Comparison of ENCODE assay signal across 1 cellular context in genomic region chr19:15296841-15297415, GRCh38.
TF ChIP-seq lines count a peak whose summit lies in the region.

No MANE protein-coding gene starts in this region.

TF ChIP-seq in HepG2, 621 proteins besides CTCF, POLR2A, EP300 and RAD21 (continued from another document and continues in another):
- no peak for TF ChIP-seq HMGXB3 (CRISPR knock-in tag; IDR thresholded peaks at IDR 0.05; ENCODE audit: borderline replicate concordance)
- TF ChIP-seq ZNF841 (CRISPR knock-in tag; IDR thresholded peaks at IDR 0.05; ENCODE audit: borderline replicate concordance): no peak
- no peak for TF ChIP-seq ZNF136 (CRISPR knock-in tag; IDR thresholded peaks at IDR 0.05; ENCODE audit: low read depth)
- peak; percentile 71; the same call in 1 of the 2 replicates for TF ChIP-seq MTA1 (CRISPR knock-in tag; IDR thresholded peaks at IDR 0.05; ENCODE audit: borderline replicate concordance)
- TF ChIP-seq KDM3A (CRISPR knock-in tag; IDR thresholded peaks at IDR 0.05; ENCODE audit: low read depth): 0 out of 2 replicates have a peak, but pooled peaks have one; percentile 13
- 0 out of 2 replicates have a peak, but pooled peaks have one; percentile 2 for TF ChIP-seq SAFB2 (CRISPR knock-in tag; IDR thresholded peaks at IDR 0.05; ENCODE audit: borderline replicate concordance, low read depth)
- TF ChIP-seq MEF2D (CRISPR knock-in tag; IDR thresholded peaks at IDR 0.05): peak; percentile 76
- TF ChIP-seq, protein P1, sequence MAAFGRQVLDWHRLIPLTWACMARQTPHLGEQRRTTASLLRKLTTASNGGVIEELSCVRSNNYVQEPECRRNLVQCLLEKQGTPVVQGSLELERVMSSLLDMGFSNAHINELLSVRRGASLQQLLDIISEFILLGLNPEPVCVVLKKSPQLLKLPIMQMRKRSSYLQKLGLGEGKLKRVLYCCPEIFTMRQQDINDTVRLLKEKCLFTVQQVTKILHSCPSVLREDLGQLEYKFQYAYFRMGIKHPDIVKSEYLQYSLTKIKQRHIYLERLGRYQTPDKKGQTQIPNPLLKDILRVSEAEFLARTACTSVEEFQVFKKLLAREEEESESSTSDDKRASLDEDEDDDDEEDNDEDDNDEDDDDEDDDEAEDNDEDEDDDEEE (CRISPR knock-in tag; IDR thresholded peaks at IDR 0.05): no peak; the same call in 1 of the 2 replicates
- TF ChIP-seq, protein P2, sequence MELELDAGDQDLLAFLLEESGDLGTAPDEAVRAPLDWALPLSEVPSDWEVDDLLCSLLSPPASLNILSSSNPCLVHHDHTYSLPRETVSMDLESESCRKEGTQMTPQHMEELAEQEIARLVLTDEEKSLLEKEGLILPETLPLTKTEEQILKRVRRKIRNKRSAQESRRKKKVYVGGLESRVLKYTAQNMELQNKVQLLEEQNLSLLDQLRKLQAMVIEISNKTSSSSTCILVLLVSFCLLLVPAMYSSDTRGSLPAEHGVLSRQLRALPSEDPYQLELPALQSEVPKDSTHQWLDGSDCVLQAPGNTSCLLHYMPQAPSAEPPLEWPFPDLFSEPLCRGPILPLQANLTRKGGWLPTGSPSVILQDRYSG (CRISPR knock-in tag; IDR thresholded peaks at IDR 0.05): no peak
- TF ChIP-seq JUN (CRISPR knock-in tag; IDR thresholded peaks at IDR 0.05): peak; percentile 69; the same call in 1 of the 2 replicates
- no peak for TF ChIP-seq ZFY (CRISPR knock-in tag; IDR thresholded peaks at IDR 0.05)
- TF ChIP-seq POLR2G (IDR thresholded peaks at IDR 0.05; ENCODE audit: low read depth, low read length): peak; percentile 23; the same call in 1 of the 2 replicates
- TF ChIP-seq ETV5 (CRISPR knock-in tag; IDR thresholded peaks at IDR 0.05; ENCODE audit: borderline replicate concordance): peak; percentile 54; the same call in 1 of the 2 replicates
- TF ChIP-seq ZNF543 (CRISPR knock-in tag; IDR thresholded peaks at IDR 0.05): peak; percentile 21; the same call in 1 of the 2 replicates
- peak; percentile 71 for TF ChIP-seq ZNF781 (CRISPR knock-in tag; IDR thresholded peaks at IDR 0.05; ENCODE audit: borderline replicate concordance, not compliant biosample characterization)
- peak; percentile 78; the same call in 1 of the 2 replicates for TF ChIP-seq FOXO1 (CRISPR knock-in tag; IDR thresholded peaks at IDR 0.05)
- TF ChIP-seq ZNF343 (CRISPR knock-in tag; IDR thresholded peaks at IDR 0.05): no peak
- TF ChIP-seq RBFOX2 (IDR thresholded peaks at IDR 0.05; ENCODE audit: low read depth, low read length): 0 out of 2 replicates have a peak, but pooled peaks have one; percentile 24
- TF ChIP-seq NR2F6 (IDR thresholded peaks at IDR 0.05): peak; percentile 65
- peak; percentile 73 for TF ChIP-seq NR2F6 (CRISPR knock-in tag; IDR thresholded peaks at IDR 0.05)
- TF ChIP-seq, protein P3, sequence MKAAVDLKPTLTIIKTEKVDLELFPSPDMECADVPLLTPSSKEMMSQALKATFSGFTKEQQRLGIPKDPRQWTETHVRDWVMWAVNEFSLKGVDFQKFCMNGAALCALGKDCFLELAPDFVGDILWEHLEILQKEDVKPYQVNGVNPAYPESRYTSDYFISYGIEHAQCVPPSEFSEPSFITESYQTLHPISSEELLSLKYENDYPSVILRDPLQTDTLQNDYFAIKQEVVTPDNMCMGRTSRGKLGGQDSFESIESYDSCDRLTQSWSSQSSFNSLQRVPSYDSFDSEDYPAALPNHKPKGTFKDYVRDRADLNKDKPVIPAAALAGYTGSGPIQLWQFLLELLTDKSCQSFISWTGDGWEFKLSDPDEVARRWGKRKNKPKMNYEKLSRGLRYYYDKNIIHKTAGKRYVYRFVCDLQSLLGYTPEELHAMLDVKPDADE (CRISPR knock-in tag; IDR thresholded peaks at IDR 0.05): no peak
- TF ChIP-seq PTBP1 (IDR thresholded peaks at IDR 0.05; ENCODE audit: low read depth, low read length, poor library complexity, severe bottlenecking): no peak
- no peak for TF ChIP-seq CAMTA2 (CRISPR knock-in tag; IDR thresholded peaks at IDR 0.05; ENCODE audit: borderline replicate concordance)
- no peak for TF ChIP-seq TOE1 (CRISPR knock-in tag; IDR thresholded peaks at IDR 0.05)
- peak; percentile 84 for TF ChIP-seq FOXP4 (CRISPR knock-in tag; IDR thresholded peaks at IDR 0.05)
- TF ChIP-seq IRF2 (CRISPR knock-in tag; IDR thresholded peaks at IDR 0.05): 0 out of 2 replicates have a peak, but pooled peaks have one; percentile 51
- no peak for TF ChIP-seq HBP1 (CRISPR knock-in tag; IDR thresholded peaks at IDR 0.05; ENCODE audit: low read depth)
- TF ChIP-seq ZNF274 (CRISPR knock-in tag; IDR thresholded peaks at IDR 0.05): no peak
- TF ChIP-seq, protein P4, sequence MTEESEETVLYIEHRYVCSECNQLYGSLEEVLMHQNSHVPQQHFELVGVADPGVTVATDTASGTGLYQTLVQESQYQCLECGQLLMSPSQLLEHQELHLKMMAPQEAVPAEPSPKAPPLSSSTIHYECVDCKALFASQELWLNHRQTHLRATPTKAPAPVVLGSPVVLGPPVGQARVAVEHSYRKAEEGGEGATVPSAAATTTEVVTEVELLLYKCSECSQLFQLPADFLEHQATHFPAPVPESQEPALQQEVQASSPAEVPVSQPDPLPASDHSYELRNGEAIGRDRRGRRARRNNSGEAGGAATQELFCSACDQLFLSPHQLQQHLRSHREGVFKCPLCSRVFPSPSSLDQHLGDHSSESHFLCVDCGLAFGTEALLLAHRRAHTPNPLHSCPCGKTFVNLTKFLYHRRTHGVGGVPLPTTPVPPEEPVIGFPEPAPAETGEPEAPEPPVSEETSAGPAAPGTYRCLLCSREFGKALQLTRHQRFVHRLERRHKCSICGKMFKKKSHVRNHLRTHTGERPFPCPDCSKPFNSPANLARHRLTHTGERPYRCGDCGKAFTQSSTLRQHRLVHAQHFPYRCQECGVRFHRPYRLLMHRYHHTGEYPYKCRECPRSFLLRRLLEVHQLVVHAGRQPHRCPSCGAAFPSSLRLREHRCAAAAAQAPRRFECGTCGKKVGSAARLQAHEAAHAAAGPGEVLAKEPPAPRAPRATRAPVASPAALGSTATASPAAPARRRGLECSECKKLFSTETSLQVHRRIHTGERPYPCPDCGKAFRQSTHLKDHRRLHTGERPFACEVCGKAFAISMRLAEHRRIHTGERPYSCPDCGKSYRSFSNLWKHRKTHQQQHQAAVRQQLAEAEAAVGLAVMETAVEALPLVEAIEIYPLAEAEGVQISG (CRISPR knock-in tag; IDR thresholded peaks at IDR 0.05): no peak
- TF ChIP-seq FOXP1 (IDR thresholded peaks at IDR 0.05): no peak
- peak; percentile 90 for TF ChIP-seq FOXP1 (CRISPR knock-in tag; IDR thresholded peaks at IDR 0.05)
- TF ChIP-seq ZNF468 (CRISPR knock-in tag; IDR thresholded peaks at IDR 0.05): no peak
- TF ChIP-seq, protein P5, sequence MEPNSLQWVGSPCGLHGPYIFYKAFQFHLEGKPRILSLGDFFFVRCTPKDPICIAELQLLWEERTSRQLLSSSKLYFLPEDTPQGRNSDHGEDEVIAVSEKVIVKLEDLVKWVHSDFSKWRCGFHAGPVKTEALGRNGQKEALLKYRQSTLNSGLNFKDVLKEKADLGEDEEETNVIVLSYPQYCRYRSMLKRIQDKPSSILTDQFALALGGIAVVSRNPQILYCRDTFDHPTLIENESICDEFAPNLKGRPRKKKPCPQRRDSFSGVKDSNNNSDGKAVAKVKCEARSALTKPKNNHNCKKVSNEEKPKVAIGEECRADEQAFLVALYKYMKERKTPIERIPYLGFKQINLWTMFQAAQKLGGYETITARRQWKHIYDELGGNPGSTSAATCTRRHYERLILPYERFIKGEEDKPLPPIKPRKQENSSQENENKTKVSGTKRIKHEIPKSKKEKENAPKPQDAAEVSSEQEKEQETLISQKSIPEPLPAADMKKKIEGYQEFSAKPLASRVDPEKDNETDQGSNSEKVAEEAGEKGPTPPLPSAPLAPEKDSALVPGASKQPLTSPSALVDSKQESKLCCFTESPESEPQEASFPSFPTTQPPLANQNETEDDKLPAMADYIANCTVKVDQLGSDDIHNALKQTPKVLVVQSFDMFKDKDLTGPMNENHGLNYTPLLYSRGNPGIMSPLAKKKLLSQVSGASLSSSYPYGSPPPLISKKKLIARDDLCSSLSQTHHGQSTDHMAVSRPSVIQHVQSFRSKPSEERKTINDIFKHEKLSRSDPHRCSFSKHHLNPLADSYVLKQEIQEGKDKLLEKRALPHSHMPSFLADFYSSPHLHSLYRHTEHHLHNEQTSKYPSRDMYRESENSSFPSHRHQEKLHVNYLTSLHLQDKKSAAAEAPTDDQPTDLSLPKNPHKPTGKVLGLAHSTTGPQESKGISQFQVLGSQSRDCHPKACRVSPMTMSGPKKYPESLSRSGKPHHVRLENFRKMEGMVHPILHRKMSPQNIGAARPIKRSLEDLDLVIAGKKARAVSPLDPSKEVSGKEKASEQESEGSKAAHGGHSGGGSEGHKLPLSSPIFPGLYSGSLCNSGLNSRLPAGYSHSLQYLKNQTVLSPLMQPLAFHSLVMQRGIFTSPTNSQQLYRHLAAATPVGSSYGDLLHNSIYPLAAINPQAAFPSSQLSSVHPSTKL (CRISPR knock-in tag; IDR thresholded peaks at IDR 0.05): peak; percentile 81
- TF ChIP-seq ZFP41 (CRISPR knock-in tag; IDR thresholded peaks at IDR 0.05; ENCODE audit: borderline replicate concordance): no peak
- TF ChIP-seq, protein P6, sequence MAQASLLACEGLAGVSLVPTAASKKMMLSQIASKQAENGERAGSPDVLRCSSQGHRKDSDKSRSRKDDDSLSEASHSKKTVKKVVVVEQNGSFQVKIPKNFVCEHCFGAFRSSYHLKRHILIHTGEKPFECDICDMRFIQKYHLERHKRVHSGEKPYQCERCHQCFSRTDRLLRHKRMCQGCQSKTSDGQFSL (CRISPR knock-in tag; IDR thresholded peaks at IDR 0.05): peak; percentile 93
- no peak for TF ChIP-seq HNRNPH1 (optimal IDR thresholded peaks at IDR 0.05; ENCODE audit: low read depth, low read length)
- TF ChIP-seq BRF2 (CRISPR knock-in tag; IDR thresholded peaks at IDR 0.05): no peak
- no peak for TF ChIP-seq NCOA1 (CRISPR knock-in tag; IDR thresholded peaks at IDR 0.05)
- peak; percentile 79 for TF ChIP-seq BCL6 (CRISPR knock-in tag; IDR thresholded peaks at IDR 0.05)
- TF ChIP-seq SIX4 (CRISPR knock-in tag; IDR thresholded peaks at IDR 0.05): peak; percentile 37; the same call in 1 of the 2 replicates
- TF ChIP-seq CHD4 (IDR thresholded peaks at IDR 0.05; ENCODE audit: borderline replicate concordance, low read length): peak; percentile 19; the same call in 1 of the 2 replicates
- TF ChIP-seq KLF6 (CRISPR knock-in tag; IDR thresholded peaks at IDR 0.05): no peak
- TF ChIP-seq ERF (CRISPR knock-in tag; IDR thresholded peaks at IDR 0.05): no peak; the same call in 1 of the 2 replicates
- TF ChIP-seq SCMH1 (CRISPR knock-in tag; IDR thresholded peaks at IDR 0.05; ENCODE audit: borderline replicate concordance): no peak
- TF ChIP-seq STAG1 (CRISPR knock-in tag; IDR thresholded peaks at IDR 0.05): no peak
